8 cellular contexts compared by ENCODE assay signal in the genomic region with DNA sequence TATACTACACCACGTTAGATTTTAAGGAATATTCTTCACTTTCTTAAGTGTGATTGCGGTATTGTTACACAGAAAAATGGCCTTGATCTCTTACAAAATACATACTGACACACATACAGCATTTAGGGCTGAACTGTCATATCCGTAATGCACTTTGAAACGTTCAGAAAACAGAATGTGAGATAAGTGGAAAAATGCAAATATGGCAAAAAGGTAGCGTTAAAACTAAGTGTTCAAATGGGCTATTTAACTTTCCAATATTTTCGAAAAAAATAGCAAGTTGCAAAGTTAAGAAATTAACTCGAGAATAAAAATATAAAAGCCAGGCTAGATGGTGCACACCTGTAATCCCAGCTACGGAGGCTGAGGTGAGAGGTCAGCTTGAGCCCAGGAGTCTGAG. TPM values are rescaled to one million over a fixed set of nuclear protein-coding genes. Genes with fewer than 3 reads are reported as not detected.
DNase-seq lines count a peak whose midpoint lies in the region; ATAC-seq and TF ChIP-seq lines count a peak whose summit lies in the region.

No MANE protein-coding gene starts in this region.

- ATAC-seq in activated T-cell treated with anti-CD3 and anti-CD28 coated beads, Interleukin-2, amount 50 U/mL, for 72 hours (replicated peaks in 1 of 2): no peak
- ATAC-seq in HG02642 (IDR thresholded peaks at IDR 0.05; ENCODE audit: poor library complexity, unreplicated experiment): no peak

- H3K23ac ChIP-seq in mesenchymal stem cell (ENCODE audit: low read length in 2 of 2): no peak overlapping the region

- no peak overlapping the region for H2AK5ac ChIP-seq in mesenchymal stem cell (ENCODE audit: low read length, severe bottlenecking)

- H3K9me3 Mint-ChIP-seq in activated T-cell treated with anti-CD3 and anti-CD28 coated beads, Interleukin-2, amount 50 U/mL, for 72 hours: no peaks in the 10 kb centered on the region
- H3K9me3 Mint-ChIP-seq in type B pancreatic cell: no peaks in the 10 kb centered on the region

- peaks cover 7 to 31% of the 10 kb centered on the region in 2 donors for H3K4me1 ChIP-seq in ascending aorta
- peaks cover 7% of the 10 kb centered on the region for H3K4me1 ChIP-seq in mesenchymal stem cell (ENCODE audit: control insufficient read depth, insufficient read depth, low read depth, low read length)

- H2BK12ac ChIP-seq in mesenchymal stem cell (ENCODE audit: low read length in 2 of 2): no peak overlapping the region

- no peak overlapping the region for H2BK120ac ChIP-seq in mesenchymal stem cell (ENCODE audit: low read depth, low read length)

- TF ChIP-seq CTCF in ascending aorta (IDR thresholded peaks at IDR 0.05): no peak
- no peak for TF ChIP-seq CTCF in type B pancreatic cell (conservative IDR thresholded peaks at IDR 0.05)

- no peak overlapping the region for H4K91ac ChIP-seq in mesenchymal stem cell (ENCODE audit: low read length)

- peak overlapping the region; percentile 78 to 94 for H3K4me3 ChIP-seq in ascending aorta
- H3K4me3 ChIP-seq in mesenchymal stem cell (ENCODE audit: insufficient read depth in 1 of 2, low read depth in 1 of 2, low read length in 2 of 2): peak overlapping the region in 1 of 2 experiments; percentile 88

- peaks cover 15% of the 10 kb centered on the region for H3K27me3 Mint-ChIP-seq in activated T-cell treated with anti-CD3 and anti-CD28 coated beads, Interleukin-2, amount 50 U/mL, for 72 hours (ENCODE audit: low read depth)
- no peaks in the 10 kb centered on the region for H3K27me3 Mint-ChIP-seq in type B pancreatic cell

- no peak overlapping the region for H3K4ac ChIP-seq in mesenchymal stem cell (ENCODE audit: low read depth in 1 of 2, low read length in 2 of 2)

- H3K27ac ChIP-seq in ascending aorta (peak overlapping the region; percentile 95 to 96), mesenchymal stem cell (ENCODE audit: low read length, poor library complexity, severe bottlenecking) (no peak overlapping the region)

- H2BK15ac ChIP-seq in mesenchymal stem cell (ENCODE audit: low read depth, poor library complexity, severe bottlenecking): no peak overlapping the region

- H3K9me3 ChIP-seq in ascending aorta (no peaks in the 10 kb centered on the region), mesenchymal stem cell (ENCODE audit: control insufficient read depth, low read length) (no peaks in the 10 kb centered on the region)

- no peak overlapping the region for H4K8ac ChIP-seq in mesenchymal stem cell (ENCODE audit: low read length)

- peak overlapping the region; percentile 98 for H3K9ac ChIP-seq in mesenchymal stem cell (ENCODE audit: low read length)

- 100% methylated on average over 6 of the region's 8 CpGs for WGBS in mesenchymal stem cell

- H3K4me2 ChIP-seq in mesenchymal stem cell (ENCODE audit: low read length, poor library complexity, severe bottlenecking): peak overlapping the region; percentile 20

- peak overlapping the region; percentile 28 for H3K27ac Mint-ChIP-seq in activated T-cell treated with anti-CD3 and anti-CD28 coated beads, Interleukin-2, amount 50 U/mL, for 72 hours
- peak overlapping the region; percentile 96 for H3K27ac Mint-ChIP-seq in type B pancreatic cell

- no peak for DNase-seq in activated T-cell treated with anti-CD3 and anti-CD28 coated beads, Interleukin-2, amount 50 U/mL, for 72 hours
- DNase-seq in activated T-cell treated with anti-CD3 and anti-CD28 coated beads for 4 hours (no peak), ascending aorta (ENCODE audit: low spot score in 2 of 2) (no peak), mesenchymal stem cell (no peak), type B pancreatic cell (ENCODE audit: extremely low spot score, unreplicated experiment) (no peak), NCI-H2107 treated with DMSO at 0.1 percent for 48 hours (lab: John Stamatoyannopoulos, UW; ENCODE audit: unreplicated experiment) (no peak)
- no peak for DNase-seq in stimulated activated naive CD4-positive, alpha-beta T cell (lab: John Stamatoyannopoulos, UW)

- intact Hi-C loops in ascending aorta (cut with DNase I): loop anchor here (5.0 kb wide), 1 partner anchor 61 kb away; no protein-coding TSS in a partner anchor

- peaks cover 5 to 11% of the 10 kb centered on the region in 2 donors for H3K36me3 Mint-ChIP-seq in activated T-cell treated with anti-CD3 and anti-CD28 coated beads, Interleukin-2, amount 50 U/mL, for 72 hours (ENCODE audit: insufficient read depth in 2 of 2)
- H3K36me3 Mint-ChIP-seq in type B pancreatic cell: peaks cover 3% of the 10 kb centered on the region

- H3K4me3 Mint-ChIP-seq in activated T-cell treated with anti-CD3 and anti-CD28 coated beads, Interleukin-2, amount 50 U/mL, for 72 hours: peak overlapping the region; percentile 92 to 94
- peak overlapping the region; percentile 91 for H3K4me3 Mint-ChIP-seq in type B pancreatic cell

- H2BK5ac ChIP-seq in mesenchymal stem cell (ENCODE audit: low read depth, low read length, poor library complexity, severe bottlenecking): no peak overlapping the region

- H3K14ac ChIP-seq in mesenchymal stem cell (ENCODE audit: low read length in 2 of 2): no peak overlapping the region

- H3K4me1 Mint-ChIP-seq in activated T-cell treated with anti-CD3 and anti-CD28 coated beads, Interleukin-2, amount 50 U/mL, for 72 hours (ENCODE audit: low read depth): peaks cover 29% of the 10 kb centered on the region
- no peaks in the 10 kb centered on the region for H3K4me1 Mint-ChIP-seq in type B pancreatic cell (ENCODE audit: unreplicated experiment)

- H2AFZ ChIP-seq in mesenchymal stem cell (ENCODE audit: low read depth, low read length): no peak overlapping the region

- H3K18ac ChIP-seq in mesenchymal stem cell (ENCODE audit: low read depth in 1 of 2, low read length in 2 of 2): no peak overlapping the region

- peaks cover 2% of the 10 kb centered on the region for H3K79me1 ChIP-seq in mesenchymal stem cell (replicated peaks; ENCODE audit: low read length, poor library complexity, severe bottlenecking)

- H3K36me3 ChIP-seq in ascending aorta (no peaks in the 10 kb centered on the region), mesenchymal stem cell (ENCODE audit: control insufficient read depth in 1 of 2, insufficient read depth in 2 of 2, low read depth in 1 of 2, low read length in 2 of 2) (peaks cover 3 to 20% of the 10 kb centered on the region in 2 experiments)

- H3K27me3 ChIP-seq in ascending aorta (no peaks in the 10 kb centered on the region), mesenchymal stem cell (ENCODE audit: control insufficient read depth in 1 of 2, insufficient read depth in 1 of 2, low read length in 2 of 2) (no peaks in the 10 kb centered on the region)

RNA-seq across cellular contexts. Expression of gene ZNF280D, which starts 1.7 kb away (rescaled TPM):
- total RNA-seq in activated T-cell treated with anti-CD3 and anti-CD28 coated beads, Interleukin-2, amount 50 U/mL, for 72 hours: 10 to 100 TPM; 21.3 to 26.1 TPM
- 20.5 TPM for total RNA-seq in ascending aorta
- polyA plus RNA-seq in mesenchymal stem cell (2013, experiment 1 of 2): 12.7 TPM
- polyA plus RNA-seq in mesenchymal stem cell (2013, experiment 2 of 2): 12.1 TPM
- total RNA-seq in type B pancreatic cell (ENCODE audit: low replicate concordance): 15.2 and 18.0 TPM in 2 replicates
